In genomic region chr1:170503691-170504090, GRCh38 we compare ENCODE assay signal across 15 cellular contexts. TPM values are rescaled to one million over a fixed set of nuclear protein-coding genes. Genes with fewer than 3 reads are reported as not detected.
A peak's percentile ranks its signal among the peaks of the same experiment; 100 is the strongest.
DNase-seq lines count a peak whose midpoint lies in the region; ATAC-seq, FAIRE-seq and TF ChIP-seq lines count a peak whose summit lies in the region.
"Had no signal": no experiment of that assay in that cellular context is flagged by ENCODE, and none has a peak within 500 bp of the region (broad histone marks: within the 10 kb centered on the region; RNA-seq: fewer than 3 reads in every experiment).

No MANE protein-coding gene starts in this region.

- H3K27ac ChIP-seq in GM23338 (ENCODE audit: low read depth) = no peak overlapping the region
- H3K27ac ChIP-seq in HUES6 (ENCODE audit: low read depth, low read length) = no peak overlapping the region; the same call in 1 of the 2 replicates
- H3K27ac ChIP-seq in iPS-20b (ENCODE audit: low read length) = no peak overlapping the region
- H3K27ac ChIP-seq: BLaER1 treated with 17β-estradiol and CSF1 and Interleukin-3, amounts not matched to agents 10 nM and 100 nM; GM23248 had no signal

- TF ChIP-seq CTCF in GM23338 (conservative IDR thresholded peaks at IDR 0.05; ENCODE audit: low read depth in 2 of 2) (no peak), bronchial epithelial cell (IDR thresholded peaks at IDR 0.05; ENCODE audit: insufficient read depth, low read length, severe bottlenecking) (no peak)

- no peaks in the 10 kb centered on the region for H3K27me3 ChIP-seq in GM23338 (ENCODE audit: insufficient read depth)
- no peaks in the 10 kb centered on the region for H3K27me3 ChIP-seq in HUES6 (ENCODE audit: control insufficient read depth, insufficient read depth, low read length)
- no peaks in the 10 kb centered on the region for H3K27me3 ChIP-seq in bronchial epithelial cell (ENCODE audit: control insufficient read depth, insufficient read depth, low read length)
- no peaks in the 10 kb centered on the region for H3K27me3 ChIP-seq in iPS-20b (ENCODE audit: insufficient read depth, low read length)
- H3K27me3 ChIP-seq: BLaER1 treated with 17β-estradiol and CSF1 and Interleukin-3, amounts not matched to agents 10 nM and 100 nM had no signal

- ATAC-seq in GM23338 (peak; percentile 89), GM18511 (IDR thresholded peaks at IDR 0.05; ENCODE audit: unreplicated experiment) (no peak)
- ATAC-seq in stimulated activated naive B cell treated with anti-CD40 and anti-IgM and Interleukin-4, amounts not matched to agents 10 μg/mL and 1 μg/mL and 100 μg/mL, for 72 hours (replicated peaks) = no peak
- ATAC-seq in activated CD8-positive, alpha-beta memory T cell treated with anti-CD3 and anti-CD28 coated beads, Interleukin-2, amount 10 ng/mL, durations not matched to agents 7 days and 5 days = no peak

- 0 out of 2 replicates have a peak overlapping the region, but pooled peaks have one; percentile 5 for H3K4me3 ChIP-seq in GM23338
- H3K4me3 ChIP-seq in HUES6 (ENCODE audit: low read depth, low read length) = peak overlapping the region; percentile 9; the same call in 1 of the 2 replicates
- H3K4me3 ChIP-seq in bronchial epithelial cell (ENCODE audit: low read depth, low read length) = no peak overlapping the region
- H3K4me3 ChIP-seq in iPS-20b (ENCODE audit: low read length) = peak overlapping the region; percentile 7; the same call in 1 of the 2 replicates
- H3K4me3 ChIP-seq: BLaER1 treated with 17β-estradiol and CSF1 and Interleukin-3, amounts not matched to agents 10 nM and 100 nM; GM23248; HAP-1 had no signal

- no peaks in the 10 kb centered on the region for H3K36me3 ChIP-seq in GM23338 (ENCODE audit: insufficient read depth)
- H3K36me3 ChIP-seq in HUES6 (ENCODE audit: control insufficient read depth, insufficient read depth, low read length) = no peaks in the 10 kb centered on the region
- no peaks in the 10 kb centered on the region for H3K36me3 ChIP-seq in bronchial epithelial cell (ENCODE audit: control insufficient read depth, insufficient read depth, low read length)
- no peaks in the 10 kb centered on the region for H3K36me3 ChIP-seq in iPS-20b (ENCODE audit: insufficient read depth, low read depth, low read length)
- H3K36me3 ChIP-seq: BLaER1 treated with 17β-estradiol and CSF1 and Interleukin-3, amounts not matched to agents 10 nM and 100 nM; HAP-1 had no signal

- H3K27ac Mint-ChIP-seq in GM23338 = no peak overlapping the region
- no peak overlapping the region for H3K27ac Mint-ChIP-seq in stimulated activated naive B cell treated with anti-CD40 and anti-IgM and Interleukin-4, amounts not matched to agents 10 μg/mL and 1 μg/mL and 100 μg/mL, for 72 hours
- no peak overlapping the region for H3K27ac Mint-ChIP-seq in activated CD8-positive, alpha-beta memory T cell treated with anti-CD3 and anti-CD28 coated beads, Interleukin-2, amount 10 ng/mL, durations not matched to agents 7 days and 5 days
- H3K27ac Mint-ChIP-seq: CD4-positive, CD25-positive, alpha-beta regulatory T cell had no signal

- CTCF ChIA-PET in activated CD8-positive, alpha-beta memory T cell treated with anti-CD3 and anti-CD28 coated beads, Interleukin-2, amount 10 ng/mL, durations not matched to agents 7 days and 5 days (lab: Charles Lee) = no interaction called here

- H3K79me2 ChIP-seq in GM23338 (replicated peaks; ENCODE audit: insufficient read depth) = no peaks in the 10 kb centered on the region

- no peaks in the 10 kb centered on the region for H3K9me3 ChIP-seq in HUES6 (ENCODE audit: control insufficient read depth, insufficient read depth, low read depth, low read length)
- H3K9me3 ChIP-seq in iPS-20b (ENCODE audit: insufficient read depth, low read depth, low read length) = no peaks in the 10 kb centered on the region
- H3K9me3 ChIP-seq: BLaER1 treated with 17β-estradiol and CSF1 and Interleukin-3, amounts not matched to agents 10 nM and 100 nM; HAP-1 had no signal

- peaks cover 15% of the 10 kb centered on the region for H3K4me1 Mint-ChIP-seq in GM23338
- no peaks in the 10 kb centered on the region for H3K4me1 Mint-ChIP-seq in stimulated activated naive B cell treated with anti-CD40 and anti-IgM and Interleukin-4, amounts not matched to agents 10 μg/mL and 1 μg/mL and 100 μg/mL, for 72 hours
- H3K4me1 Mint-ChIP-seq in activated CD8-positive, alpha-beta memory T cell treated with anti-CD3 and anti-CD28 coated beads, Interleukin-2, amount 10 ng/mL, durations not matched to agents 7 days and 5 days = no peaks in the 10 kb centered on the region
- H3K4me1 Mint-ChIP-seq: CD4-positive, CD25-positive, alpha-beta regulatory T cell had no signal

- H3K4me1 ChIP-seq in GM23338 (ENCODE audit: insufficient read depth) (peaks cover 6% of the 10 kb centered on the region; the same call in 1 of the 2 replicates), HUES6 (ENCODE audit: control insufficient read depth, insufficient read depth, low read length) (peaks cover 13% of the 10 kb centered on the region), iPS-20b (ENCODE audit: insufficient read depth, low read length) (peaks cover 12% of the 10 kb centered on the region; the same call in 1 of the 2 replicates)
- H3K4me1 ChIP-seq: BLaER1 treated with 17β-estradiol and CSF1 and Interleukin-3, amounts not matched to agents 10 nM and 100 nM; HAP-1 had no signal

- H3K9me3 Mint-ChIP-seq in GM23338 = peaks cover 12% of the 10 kb centered on the region; the same call in 2 of the 3 replicates
- no peaks in the 10 kb centered on the region for H3K9me3 Mint-ChIP-seq in stimulated activated naive B cell treated with anti-CD40 and anti-IgM and Interleukin-4, amounts not matched to agents 10 μg/mL and 1 μg/mL and 100 μg/mL, for 72 hours
- no peaks in the 10 kb centered on the region for H3K9me3 Mint-ChIP-seq in activated CD8-positive, alpha-beta memory T cell treated with anti-CD3 and anti-CD28 coated beads, Interleukin-2, amount 10 ng/mL, durations not matched to agents 7 days and 5 days (ENCODE audit: low read depth)

- FAIRE-seq in bronchial epithelial cell (lab: Jason Lieb, UNC) = no peak

- H3K9me2 ChIP-seq in GM23338 (ENCODE audit: insufficient read depth) = no peaks in the 10 kb centered on the region

- peak overlapping the region; percentile 3 for H3K4me2 ChIP-seq in GM23338
- H3K4me2 ChIP-seq: BLaER1 treated with 17β-estradiol and CSF1 and Interleukin-3, amounts not matched to agents 10 nM and 100 nM had no signal

- H3K9ac ChIP-seq in HUES6 (ENCODE audit: low read length) (no peak overlapping the region), iPS-20b (ENCODE audit: low read depth, low read length) (no peak overlapping the region)
- H3K9ac ChIP-seq: BLaER1 treated with 17β-estradiol and CSF1 and Interleukin-3, amounts not matched to agents 10 nM and 100 nM; GM23248 had no signal

- H3K27me3 Mint-ChIP-seq in GM23338 (ENCODE audit: insufficient read depth, low read depth, poor library complexity) = no peaks in the 10 kb centered on the region
- peaks cover 14 to 30% of the 10 kb centered on the region in 2 donors for H3K27me3 Mint-ChIP-seq in stimulated activated naive B cell treated with anti-CD40 and anti-IgM and Interleukin-4, amounts not matched to agents 10 μg/mL and 1 μg/mL and 100 μg/mL, for 72 hours
- peaks cover 10% of the 10 kb centered on the region for H3K27me3 Mint-ChIP-seq in activated CD8-positive, alpha-beta memory T cell treated with anti-CD3 and anti-CD28 coated beads, Interleukin-2, amount 10 ng/mL, durations not matched to agents 7 days and 5 days

- DNase-seq in GM23338 (ENCODE audit: low spot score) = peak; percentile 53
- peak; percentile 21 for DNase-seq in bronchial epithelial cell (ENCODE audit: low read depth)
- DNase-seq in stimulated activated naive B cell treated with anti-CD40 and anti-IgM and Interleukin-4, amounts not matched to agents 10 μg/mL and 1 μg/mL and 100 μg/mL, for 72 hours = no peak
- DNase-seq in activated CD8-positive, alpha-beta memory T cell treated with anti-CD3 and anti-CD28 coated beads, Interleukin-2, amount 10 ng/mL, durations not matched to agents 7 days and 5 days = no peak
- DNase-seq: ACHN; CD4-positive, CD25-positive, alpha-beta regulatory T cell; DMS53; GF-D8; GM23248; IMR-90 had no signal

- H4K20me1 ChIP-seq in GM23338 (replicated peaks; ENCODE audit: insufficient read depth) = no peaks in the 10 kb centered on the region
- H4K20me1 ChIP-seq: BLaER1 treated with 17β-estradiol and CSF1 and Interleukin-3, amounts not matched to agents 10 nM and 100 nM had no signal

- no peak overlapping the region for H2AFZ ChIP-seq in GM23338
- H2AFZ ChIP-seq: GM23248 had no signal

- H3F3A ChIP-seq in GM23338 (replicated peaks; ENCODE audit: low read depth) = no peaks in the 10 kb centered on the region

- H3K36me3 Mint-ChIP-seq in GM23338 (ENCODE audit: low read depth) = peaks cover 11% of the 10 kb centered on the region; the same call in 2 of the 3 replicates
- H3K36me3 Mint-ChIP-seq in stimulated activated naive B cell treated with anti-CD40 and anti-IgM and Interleukin-4, amounts not matched to agents 10 μg/mL and 1 μg/mL and 100 μg/mL, for 72 hours = no peaks in the 10 kb centered on the region
- H3K36me3 Mint-ChIP-seq in activated CD8-positive, alpha-beta memory T cell treated with anti-CD3 and anti-CD28 coated beads, Interleukin-2, amount 10 ng/mL, durations not matched to agents 7 days and 5 days = no peaks in the 10 kb centered on the region
- H3K36me3 Mint-ChIP-seq: CD4-positive, CD25-positive, alpha-beta regulatory T cell had no signal

- peak overlapping the region; percentile 28; the same call in 1 of the 3 replicates for H3K4me3 Mint-ChIP-seq in GM23338
- H3K4me3 Mint-ChIP-seq in stimulated activated naive B cell treated with anti-CD40 and anti-IgM and Interleukin-4, amounts not matched to agents 10 μg/mL and 1 μg/mL and 100 μg/mL, for 72 hours = no peak overlapping the region
- no peak overlapping the region for H3K4me3 Mint-ChIP-seq in activated CD8-positive, alpha-beta memory T cell treated with anti-CD3 and anti-CD28 coated beads, Interleukin-2, amount 10 ng/mL, durations not matched to agents 7 days and 5 days
- H3K4me3 Mint-ChIP-seq: CD4-positive, CD25-positive, alpha-beta regulatory T cell had no signal

TF ChIP-seq in GM23338, 12 proteins besides CTCF, POLR2A, EP300 and RAD21 (continues in another document):
- TF ChIP-seq CREB1 (CRISPR knock-in tag; IDR thresholded peaks at IDR 0.05; ENCODE audit: low read depth) = no peak

RNA-seq across cellular contexts. Expression of gene GORAB, which starts 28.3 kb away (rescaled TPM):
- total RNA-seq in GM23338 (2014; rRNA removed; shearing (Covaris generic)) = 11.6 and 21.1 TPM in 2 replicates
- 10.4 and 10.9 TPM in 2 replicates for polyA plus RNA-seq in GM23338 (2016; fragmentation: Nextera tagmentation; extraction: Ambion mirVana)
- 6.1 and 7.6 TPM in 2 replicates for total RNA-seq in bronchial epithelial cell
- 10 to 100 TPM; 10.5 to 13.6 TPM for total RNA-seq in activated CD8-positive, alpha-beta memory T cell treated with anti-CD3 and anti-CD28 coated beads, Interleukin-2, amount 10 ng/mL, durations not matched to agents 7 days and 5 days

Comparison
In these comparisons a context has a peak if more than half of its experiments do, and no peak if none do; other contexts are left out.
1. DNase-seq: peak in GM23338 (single experiment) and bronchial epithelial cell (single experiment); none in stimulated activated naive B cell treated with anti-CD40 and anti-IgM and Interleukin-4, amounts not matched to agents 10 μg/mL and 1 μg/mL and 100 μg/mL, for 72 hours (single experiment) and activated CD8-positive, alpha-beta memory T cell treated with anti-CD3 and anti-CD28 coated beads, Interleukin-2, amount 10 ng/mL, durations not matched to agents 7 days and 5 days (single experiment).